Comparison of ENCODE assay signal across 9 cellular contexts in genomic region chr11:12223771-12224536, GRCh38.
DNase-seq lines count a peak whose midpoint lies in the region; ATAC-seq and TF ChIP-seq lines count a peak whose summit lies in the region.
"Had no signal": no experiment of that assay in that cellular context is flagged by ENCODE, and none has a peak within 500 bp of the region (broad histone marks: within the 10 kb centered on the region; RNA-seq: fewer than 3 reads in every experiment).

No MANE protein-coding gene starts in this region.

- H3K27ac ChIP-seq in endodermal cell (ENCODE audit: low read depth, low read length) = no peak overlapping the region

- H3K27me3 ChIP-seq in endodermal cell (ENCODE audit: control insufficient read depth, insufficient read depth, low read length, poor library complexity, severe bottlenecking) = no peaks in the 10 kb centered on the region

- H3K4me3 Mint-ChIP-seq in CD14-positive monocyte (no peak overlapping the region), T-cell (peak overlapping the region; percentile 59 to 85 (median 62)), endodermal cell (no peak overlapping the region)

- DNase-seq in CD14-positive monocyte (ENCODE audit: low spot score) = no peak
- DNase-seq in T-cell = peak in 1 of 34 experiments; percentile 9
- peak; percentile 44 to 70 for DNase-seq in left colon
- no peak for DNase-seq in T-helper 9 cell
- no peak for DNase-seq in AG08395 (ENCODE audit: low spot score)
- DNase-seq in occipital lobe (lab: John Stamatoyannopoulos, UW) = no peak
- no peak for DNase-seq in endodermal cell
- DNase-seq: OCI-M1 had no signal

- POLR2A ChIA-PET in T-cell (lab: Charles Lee) = interaction anchor here (0.6 to 2.4 kb wide), 6 partner anchors 8 to 152 kb away, joined by 3 to 12 read pairs (median 8); no protein-coding TSS in a partner anchor

- no peak overlapping the region for H3K9ac ChIP-seq in endodermal cell (ENCODE audit: extremely low read depth, low read length, poor library complexity, severe bottlenecking)

- H3K9me3 Mint-ChIP-seq in CD14-positive monocyte = peaks cover 0 to 5% (median 0%) of the 10 kb centered on the region in 7 donors
- H3K9me3 Mint-ChIP-seq in T-cell = no peaks in the 10 kb centered on the region
- no peaks in the 10 kb centered on the region for H3K9me3 Mint-ChIP-seq in endodermal cell

- 91 to 95% methylated on average over 6 to 7 of the region's 7 CpGs for whole genome bisulfite sequencing in endodermal cell (ENCODE audit: insufficient coverage in 1 of 2, insufficient read length in 1 of 2), 2 experiments

- peaks cover 2% of the 10 kb centered on the region for H3K4me1 ChIP-seq in endodermal cell (ENCODE audit: control insufficient read depth, insufficient read depth, low read length)

- H3K27me3 Mint-ChIP-seq in CD14-positive monocyte (ENCODE audit: low read depth in 3 of 3) (no peaks in the 10 kb centered on the region), T-cell (no peaks in the 10 kb centered on the region), endodermal cell (ENCODE audit: insufficient read depth) (no peaks in the 10 kb centered on the region)

- no peaks in the 10 kb centered on the region for H3K9me3 ChIP-seq in endodermal cell (ENCODE audit: control insufficient read depth, low read length)

- TF ChIP-seq CTCF in CD14-positive monocyte (IDR thresholded peaks at IDR 0.05) (no peak), endodermal cell (conservative IDR thresholded peaks at IDR 0.05) (no peak)

- peaks cover 45% of the 10 kb centered on the region for H3K4me1 Mint-ChIP-seq in CD14-positive monocyte
- H3K4me1 Mint-ChIP-seq in T-cell = peaks cover 47 to 52% (median 51%) of the 10 kb centered on the region in 3 donors
- peaks cover 4% of the 10 kb centered on the region for H3K4me1 Mint-ChIP-seq in endodermal cell

- no peak overlapping the region for H3K4me3 ChIP-seq in endodermal cell (ENCODE audit: low read length)

- H3K36me3 Mint-ChIP-seq in CD14-positive monocyte = peaks cover 87 to 100% of the 10 kb centered on the region in 2 donors
- H3K36me3 Mint-ChIP-seq in T-cell = peaks cover 35% of the 10 kb centered on the region
- no peaks in the 10 kb centered on the region for H3K36me3 Mint-ChIP-seq in endodermal cell (ENCODE audit: low read depth)

- H3K36me3 ChIP-seq in endodermal cell (ENCODE audit: control insufficient read depth, insufficient read depth, low read length) = no peaks in the 10 kb centered on the region

- intact Hi-C loops in CD14-positive monocyte (cut with micrococcal nuclease) = loop anchor here in 1 of 2 donors (10.0 kb wide), 1 partner anchor 49 kb away; no protein-coding TSS in a partner anchor
- intact Hi-C loops in left colon (cut with DNase I, micrococcal nuclease) = no loop called here

- H3K27ac Mint-ChIP-seq in CD14-positive monocyte = peak overlapping the region; percentile 78 to 93 (median 90)
- H3K27ac Mint-ChIP-seq in T-cell = peak overlapping the region; percentile 94 to 96
- no peak overlapping the region for H3K27ac Mint-ChIP-seq in endodermal cell

- CTCF ChIA-PET in T-cell (lab: Charles Lee) = interaction anchor here (1.0 to 3.7 kb wide), 9 partner anchors 8 to 136 kb away, joined by 3 to 35 read pairs (median 4); no protein-coding TSS in a partner anchor

- ATAC-seq in GM21786 (IDR thresholded peaks at IDR 0.05; ENCODE audit: unreplicated experiment) = peak; percentile 14
- ATAC-seq in T-cell (replicated peaks in 1 of 4) = peak in 3 of 4 experiments; percentile 3 to 18 (median 12)
- peak; percentile 83 for ATAC-seq in left colon

Comparison
In these comparisons a context has a peak if more than half of its experiments do, and no peak if none do; other contexts are left out.
1. DNase-seq: peak in left colon (2 of 2); none in CD14-positive monocyte (single experiment), T-helper 9 cell (single experiment), AG08395 (single experiment), occipital lobe (single experiment) and endodermal cell (single experiment).
2. H3K4me3 Mint-ChIP-seq: peak in T-cell (3 of 3); none in CD14-positive monocyte (0 of 2) and endodermal cell (single experiment).
3. ATAC-seq: peak in every context shown above with its lines; median percentile 83 in left colon; 14 in GM21786; 12 in T-cell.